9 cellular contexts compared by ENCODE assay signal in the genomic region with DNA sequence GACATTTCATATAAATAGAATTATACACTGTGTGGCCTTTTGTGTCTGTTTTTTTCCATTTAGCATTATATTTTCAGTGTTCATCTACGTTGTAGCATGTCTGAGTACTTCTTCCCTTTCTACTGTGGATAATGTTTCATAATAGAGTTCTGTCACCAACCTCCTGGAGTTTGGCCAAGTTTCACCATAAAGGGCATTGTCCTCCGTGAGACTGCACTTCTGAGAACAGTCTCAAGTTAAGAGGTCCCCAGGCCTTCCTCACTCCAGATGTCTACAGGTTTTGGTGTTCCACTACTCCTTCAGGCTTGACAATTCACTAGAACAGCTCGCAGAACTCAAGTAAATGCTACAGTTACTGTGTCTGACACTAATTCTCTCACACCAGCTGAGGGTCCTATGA. TPM values are rescaled to one million over a fixed set of nuclear protein-coding genes. Genes with fewer than 3 reads are reported as not detected.
DNase-seq lines count a peak whose midpoint lies in the region; ATAC-seq lines count a peak whose summit lies in the region.
"Had no signal": no experiment of that assay in that cellular context is flagged by ENCODE, and none has a peak within 500 bp of the region (broad histone marks: within the 10 kb centered on the region; RNA-seq: fewer than 3 reads in every experiment).

No MANE protein-coding gene starts in this region.

- intact Hi-C loops in Right ventricle myocardium inferior (cut with DNase I): no loop called here
- intact Hi-C loops in cardiac septum (cut with DNase I): no loop called here
- intact Hi-C loops in left ventricle myocardium superior (cut with micrococcal nuclease): no loop called here

- ATAC-seq in Right ventricle myocardium inferior (peak; percentile 69), left ventricle myocardium superior (peak; percentile 82), GM21381 (IDR thresholded peaks at IDR 0.05; ENCODE audit: unreplicated experiment) (no peak), HG03135 (IDR thresholded peaks at IDR 0.05; ENCODE audit: unreplicated experiment) (no peak)

- DNase-seq in Right ventricle myocardium inferior (ENCODE audit: missing footprints) (no peak), cardiac septum (ENCODE audit: low spot score) (no peak), left ventricle myocardium superior (no peak), amniotic stem cell (lab: John Stamatoyannopoulos, UW) (no peak)
- DNase-seq: ACHN; activated T-cell treated with anti-CD3 and anti-CD28 coated beads, Interleukin-2, amount 50 U/mL, for 72 hours had no signal

RNA-seq across cellular contexts. Expression of gene SLC35A4, which starts 30.9 kb away (rescaled TPM):
- total RNA-seq in Right ventricle myocardium inferior (76.4 TPM), cardiac septum (81.8 TPM), left ventricle myocardium superior (77.5 TPM)

RNA-seq across cellular contexts. Expression of gene APBB3, which starts 31.1 kb away (rescaled TPM):
- total RNA-seq in Right ventricle myocardium inferior (10.6 TPM), cardiac septum (18.4 TPM), left ventricle myocardium superior (13.3 TPM)

RNA-seq across cellular contexts. Expression of gene CD14, which starts 37.4 kb away (rescaled TPM):
- total RNA-seq in Right ventricle myocardium inferior (46.1 TPM), cardiac septum (29.6 TPM), left ventricle myocardium superior (31.0 TPM)
- total RNA-seq: H1 had no signal

RNA-seq across cellular contexts. Expression of gene SRA1, which starts 38.3 kb away (rescaled TPM):
- total RNA-seq in Right ventricle myocardium inferior: 29.4 TPM
- total RNA-seq in cardiac septum: 31.8 TPM
- 27.4 TPM for total RNA-seq in left ventricle myocardium superior

RNA-seq across cellular contexts. Expression of gene TMCO6, which starts 43.7 kb away (rescaled TPM):
- 4.2 TPM for total RNA-seq in Right ventricle myocardium inferior
- 3.6 TPM for total RNA-seq in cardiac septum
- total RNA-seq in left ventricle myocardium superior: 3.2 TPM

Comparison
In these comparisons a context has a peak if more than half of its experiments do, and no peak if none do; other contexts are left out.
1. ATAC-seq: peak in Right ventricle myocardium inferior (single experiment) and left ventricle myocardium superior (single experiment); none in GM21381 (single experiment) and HG03135 (single experiment).